14 cellular contexts compared by ENCODE assay signal in the genomic region with DNA sequence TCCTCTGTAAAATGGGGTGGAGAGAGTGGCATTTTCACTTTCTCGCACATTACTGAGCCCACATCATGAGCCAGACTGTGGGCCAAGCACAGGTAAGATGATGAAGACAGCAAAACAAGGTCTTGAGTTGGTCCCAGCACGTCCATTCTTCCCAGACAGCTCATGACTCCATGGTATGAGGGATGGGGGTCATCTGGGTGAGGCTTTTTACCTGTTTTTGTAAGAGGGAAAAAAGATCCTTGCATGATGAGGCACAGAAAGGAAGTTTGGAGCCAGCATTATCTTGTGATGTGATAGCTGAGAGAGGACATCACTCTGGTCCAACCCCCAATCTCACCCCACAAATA.
"Had no signal": no experiment of that assay in that cellular context is flagged by ENCODE, and none has a peak within 500 bp of the region (broad histone marks: within the 10 kb centered on the region; RNA-seq: fewer than 3 reads in every experiment).

No MANE protein-coding gene starts in this region.

- H3K9me3 ChIP-seq: adrenal gland, neutrophil, right atrium auricular region, spleen had no signal

- H3K4me3 ChIP-seq: adrenal gland, right atrium auricular region, spleen had no signal

- ATAC-seq: activated CD4-positive, alpha-beta T cell treated with anti-CD3 and anti-CD28 coated beads for 36 hours; stimulated activated memory B cell treated with anti-CD40 and anti-IgM and Interleukin-4, amounts not matched to agents 10 μg/mL and 1 μg/mL and 100 μg/mL, for 72 hours had no signal

- DNase-seq: activated CD4-positive, alpha-beta T cell treated with anti-CD3 and anti-CD28 coated beads for 36 hours; activated naive CD4-positive, alpha-beta T cell treated with anti-CD3 and anti-CD28 coated beads, Interleukin-2, amount 50 U/mL, for 16 hours; caudate nucleus; effector memory CD4-positive, alpha-beta T cell; hippocampal formation; midbrain; stimulated activated CD4-positive, alpha-beta T cell treated with anti-CD3 and anti-CD28 coated beads, Interleukin-1b, Interleukin-23, amount 100 ng/mL, for 48 hours; SW 1271; T-helper 9 cell had no signal

- H3K27me3 ChIP-seq: adrenal gland, right atrium auricular region had no signal

- H3K36me3 ChIP-seq: neutrophil had no signal

- H3K27ac ChIP-seq: neutrophil had no signal
